9 cellular contexts compared by ENCODE assay signal in genomic region chr9:130535818-130536521, GRCh38. TPM values are rescaled to one million over a fixed set of nuclear protein-coding genes. Genes with fewer than 3 reads are reported as not detected.
DNase-seq lines count a peak whose midpoint lies in the region; ATAC-seq and TF ChIP-seq lines count a peak whose summit lies in the region.
"Had no signal": no experiment of that assay in that cellular context is flagged by ENCODE, and none has a peak within 500 bp of the region (broad histone marks: within the 10 kb centered on the region; RNA-seq: fewer than 3 reads in every experiment).

No MANE protein-coding gene starts in this region.

- H3K4me2 ChIP-seq in Loucy (ENCODE audit: low read depth, low read length, poor library complexity, severe bottlenecking) (no peak overlapping the region), smooth muscle cell (peak overlapping the region; percentile 83)

- no peaks in the 10 kb centered on the region for H3K9me2 ChIP-seq in Loucy (replicated peaks; ENCODE audit: low read depth, low read length)

- H3K36me3 ChIP-seq in Loucy (ENCODE audit: insufficient read depth, low read length) (no peaks in the 10 kb centered on the region), SK-N-MC (ENCODE audit: insufficient read depth, low read length) (no peaks in the 10 kb centered on the region), right atrium auricular region (no peaks in the 10 kb centered on the region), smooth muscle cell (ENCODE audit: low read depth) (no peaks in the 10 kb centered on the region)

- H3K79me2 ChIP-seq in Loucy (ENCODE audit: insufficient read depth, low read length) (no peaks in the 10 kb centered on the region), smooth muscle cell (ENCODE audit: low read depth) (no peaks in the 10 kb centered on the region)

- 27% methylated on average over 26 of the region's 28 CpGs for WGBS in smooth muscle cell (ENCODE audit: low lambda C conversion rate)

- H3K4me3 ChIP-seq in Loucy (ENCODE audit: low read length, poor library complexity, severe bottlenecking) (peak overlapping the region; percentile 37), SK-N-MC (peak overlapping the region; percentile 44), right atrium auricular region (peak overlapping the region; percentile 25 to 35), smooth muscle cell (peak overlapping the region; percentile 35)

- H3K4me1 ChIP-seq in Loucy (ENCODE audit: insufficient read depth, low read length, poor library complexity, severe bottlenecking), result no peaks in the 10 kb centered on the region
- peaks cover 0 to 33% of the 10 kb centered on the region in 2 donors for H3K4me1 ChIP-seq in right atrium auricular region
- peaks cover 15% of the 10 kb centered on the region for H3K4me1 ChIP-seq in smooth muscle cell (ENCODE audit: low read depth)

- H3F3A ChIP-seq in Loucy (ENCODE audit: low read depth) (no peaks in the 10 kb centered on the region), smooth muscle cell (ENCODE audit: low read depth) (no peaks in the 10 kb centered on the region)

- no peak for ATAC-seq in HG03378 (IDR thresholded peaks at IDR 0.05; ENCODE audit: unreplicated experiment)

- no peaks in the 10 kb centered on the region for H3K27me3 ChIP-seq in Loucy (ENCODE audit: insufficient read depth, low read length, poor library complexity, severe bottlenecking)
- no peaks in the 10 kb centered on the region for H3K27me3 ChIP-seq in right atrium auricular region
- H3K27me3 ChIP-seq in smooth muscle cell (ENCODE audit: low read depth), result no peaks in the 10 kb centered on the region

- no peak overlapping the region for H3K27ac ChIP-seq in SK-N-MC
- peak overlapping the region; percentile 32 to 84 for H3K27ac ChIP-seq in right atrium auricular region
- H3K27ac ChIP-seq in smooth muscle cell (ENCODE audit: low read depth), result peak overlapping the region; percentile 52

- TF ChIP-seq CTCF in Loucy (conservative IDR thresholded peaks at IDR 0.05; ENCODE audit: low read length) (no peak), right atrium auricular region (IDR thresholded peaks at IDR 0.05) (no peak), smooth muscle cell (IDR thresholded peaks at IDR 0.05; ENCODE audit: borderline replicate concordance, insufficient read depth, poor library complexity, severe bottlenecking) (no peak)

- H3K9ac ChIP-seq in Loucy (ENCODE audit: low read depth, low read length, poor library complexity, severe bottlenecking) (no peak overlapping the region), SK-N-MC (ENCODE audit: insufficient read length) (no peak overlapping the region), smooth muscle cell (ENCODE audit: low read depth) (peak overlapping the region; percentile 51)

- DNase-seq in SK-N-MC (ENCODE audit: low read depth, low spot score) (no peak), right atrium auricular region (ENCODE audit: low spot score) (no peak), smooth muscle cell (lab: John Stamatoyannopoulos, UW; ENCODE audit: unreplicated experiment) (peak; percentile 6), NOMO-1 (lab: John Stamatoyannopoulos, UW; ENCODE audit: unreplicated experiment in 2 of 2) (no peak)
- DNase-seq in stimulated activated CD8-positive, alpha-beta memory T cell treated with anti-CD3 and anti-CD28 coated beads, Interleukin-4, amount 100 ng/mL, for 48 hours, result no peak
- DNase-seq in activated CD4-positive, alpha-beta T cell treated with anti-CD3 and anti-CD28 coated beads for 4 hours, result no peak
- DNase-seq: T-helper 9 cell had no signal

- H4K20me1 ChIP-seq in Loucy (ENCODE audit: insufficient read depth, low read length, poor library complexity, severe bottlenecking) (no peaks in the 10 kb centered on the region), smooth muscle cell (ENCODE audit: low read depth) (no peaks in the 10 kb centered on the region)

- H3K9me3 ChIP-seq in Loucy (ENCODE audit: insufficient read depth, low read depth, low read length) (no peaks in the 10 kb centered on the region), SK-N-MC (ENCODE audit: low read depth, low read length) (no peaks in the 10 kb centered on the region), right atrium auricular region (no peaks in the 10 kb centered on the region), smooth muscle cell (replicated peaks; ENCODE audit: low read depth) (no peaks in the 10 kb centered on the region)

- H2AFZ ChIP-seq in Loucy (ENCODE audit: low read length) (peak overlapping the region; percentile 70), smooth muscle cell (ENCODE audit: low read depth) (peak overlapping the region; percentile 91)

RNA-seq across cellular contexts. Expression of gene FUBP3, which starts 43.4 kb away (rescaled TPM):
- total RNA-seq in right atrium auricular region, result 10 to 100 TPM; 21.1 to 24.8 TPM
- 46.0 and 52.5 TPM in 2 replicates for total RNA-seq in smooth muscle cell
- polyA plus RNA-seq in smooth muscle cell, result 46.9 and 50.3 TPM in 2 replicates
